10 cellular contexts compared by ENCODE assay signal in genomic region chr5:52809884-52810283, GRCh38. TPM values are rescaled to one million over a fixed set of nuclear protein-coding genes. Genes with fewer than 3 reads are reported as not detected.
A peak's percentile ranks its signal among the peaks of the same experiment; 100 is the strongest.
DNase-seq lines count a peak whose midpoint lies in the region; ATAC-seq, FAIRE-seq and TF ChIP-seq lines count a peak whose summit lies in the region.
"Had no signal": no experiment of that assay in that cellular context is flagged by ENCODE, and none has a peak within 500 bp of the region (broad histone marks: within the 10 kb centered on the region; RNA-seq: fewer than 3 reads in every experiment).

No MANE protein-coding gene starts in this region.

- ATAC-seq in HG03342 (IDR thresholded peaks at IDR 0.05; ENCODE audit: unreplicated experiment) = peak; percentile 48
- ATAC-seq in lower lobe of right lung = peak; percentile 47 to 59
- no peak for ATAC-seq in Right ventricle myocardium superior (ENCODE audit: poor library complexity)
- no peak for ATAC-seq in stimulated activated naive CD8-positive, alpha-beta T cell treated with anti-CD3 and anti-CD28 coated beads, Interleukin-15, amount 100 ng/mL, for 72 hours

- no peaks in the 10 kb centered on the region for H3K27me3 ChIP-seq in ACC112 (ENCODE audit: insufficient read depth, low read length)
- no peaks in the 10 kb centered on the region for H3K27me3 ChIP-seq in astrocyte (ENCODE audit: insufficient read depth, low read length)
- H3K27me3 ChIP-seq in lower lobe of right lung (ENCODE audit: low read depth) = no peaks in the 10 kb centered on the region

- H3K27ac ChIP-seq in ACC112 (ENCODE audit: low read depth, low read length) = peak overlapping the region; percentile 83
- peak overlapping the region; percentile 37 for H3K27ac ChIP-seq in astrocyte (ENCODE audit: low read depth, low read length)
- no peak overlapping the region for H3K27ac ChIP-seq in lower lobe of right lung

- H3K4me2 ChIP-seq in astrocyte (ENCODE audit: low read length) = peak overlapping the region; percentile 72

- peak; percentile 41 for FAIRE-seq in astrocyte (lab: Jason Lieb, UNC)
- FAIRE-seq: H1 had no signal

- 0 out of 2 replicates have a peak, but pooled peaks cover 4% of the 10 kb centered on the region for H3K36me3 ChIP-seq in ACC112 (ENCODE audit: insufficient read depth, low read length)
- H3K36me3 ChIP-seq in astrocyte (ENCODE audit: insufficient read depth, low read length) = no peaks in the 10 kb centered on the region
- no peaks in the 10 kb centered on the region for H3K36me3 ChIP-seq in lower lobe of right lung

- H3K9me3 ChIP-seq in astrocyte (ENCODE audit: insufficient read depth, low read depth, low read length) (no peaks in the 10 kb centered on the region), lower lobe of right lung (no peaks in the 10 kb centered on the region)

- peaks cover 4% of the 10 kb centered on the region for H4K20me1 ChIP-seq in astrocyte (ENCODE audit: insufficient read depth, low read length)

- H3K79me2 ChIP-seq in ACC112 (ENCODE audit: control insufficient read depth, insufficient read depth, low read length, unreplicated experiment) (peaks cover 19% of the 10 kb centered on the region), astrocyte (ENCODE audit: insufficient read depth, low read length) (peaks cover 11% of the 10 kb centered on the region)

- peak overlapping the region; percentile 36 for H3K9ac ChIP-seq in astrocyte (ENCODE audit: low read length)

- DNase-seq in astrocyte (ENCODE audit: low read depth) = no peak
- no peak for DNase-seq in lower lobe of right lung
- DNase-seq in iPS-NIHi7 (ENCODE audit: extremely low spot score) = no peak
- DNase-seq in Right ventricle myocardium superior = no peak
- no peak for DNase-seq in head of caudate nucleus
- DNase-seq in stimulated activated naive CD8-positive, alpha-beta T cell treated with anti-CD3 and anti-CD28 coated beads, Interleukin-15, amount 100 ng/mL, for 72 hours = no peak
- DNase-seq: C1 segment of cervical spinal cord had no signal

- peaks cover 37% of the 10 kb centered on the region for H3K4me1 Mint-ChIP-seq in astrocyte (ENCODE audit: low read depth, unreplicated experiment)
- peaks cover 30% of the 10 kb centered on the region for H3K4me1 Mint-ChIP-seq in stimulated activated naive CD8-positive, alpha-beta T cell treated with anti-CD3 and anti-CD28 coated beads, Interleukin-15, amount 100 ng/mL, for 72 hours

- H3K4me1 ChIP-seq in ACC112 (ENCODE audit: control insufficient read depth, insufficient read depth, low read length, unreplicated experiment) = peaks cover 68% of the 10 kb centered on the region
- peaks cover 14% of the 10 kb centered on the region for H3K4me1 ChIP-seq in astrocyte (ENCODE audit: insufficient read depth, low read length)
- peaks cover 69% of the 10 kb centered on the region for H3K4me1 ChIP-seq in lower lobe of right lung

- H3K9me3 Mint-ChIP-seq in astrocyte (ENCODE audit: unreplicated experiment) = no peaks in the 10 kb centered on the region
- no peaks in the 10 kb centered on the region for H3K9me3 Mint-ChIP-seq in stimulated activated naive CD8-positive, alpha-beta T cell treated with anti-CD3 and anti-CD28 coated beads, Interleukin-15, amount 100 ng/mL, for 72 hours

- H3K4me3 ChIP-seq in ACC112 (ENCODE audit: low read depth, low read length) (peak overlapping the region; percentile 43; the same call in 1 of the 2 replicates), astrocyte (ENCODE audit: insufficient read depth, low read depth, low read length) (no peak overlapping the region), lower lobe of right lung (no peak overlapping the region)

- H3K36me3 Mint-ChIP-seq in astrocyte (ENCODE audit: low read depth, unreplicated experiment) = no peaks in the 10 kb centered on the region

- no peaks in the 10 kb centered on the region for H3K27me3 Mint-ChIP-seq in astrocyte (ENCODE audit: low read depth, unreplicated experiment)
- no peaks in the 10 kb centered on the region for H3K27me3 Mint-ChIP-seq in stimulated activated naive CD8-positive, alpha-beta T cell treated with anti-CD3 and anti-CD28 coated beads, Interleukin-15, amount 100 ng/mL, for 72 hours

- H2AFZ ChIP-seq in ACC112 (ENCODE audit: low read length, unreplicated experiment) = peak overlapping the region; percentile 38
- H2AFZ ChIP-seq in astrocyte (ENCODE audit: low read depth, low read length) = peak overlapping the region; percentile 39

- peak overlapping the region; percentile 91 for H3K27ac Mint-ChIP-seq in astrocyte (ENCODE audit: unreplicated experiment)
- H3K27ac Mint-ChIP-seq in stimulated activated naive CD8-positive, alpha-beta T cell treated with anti-CD3 and anti-CD28 coated beads, Interleukin-15, amount 100 ng/mL, for 72 hours = no peak overlapping the region

- no peak overlapping the region for H3K4me3 Mint-ChIP-seq in astrocyte (ENCODE audit: unreplicated experiment)
- no peak overlapping the region for H3K4me3 Mint-ChIP-seq in stimulated activated naive CD8-positive, alpha-beta T cell treated with anti-CD3 and anti-CD28 coated beads, Interleukin-15, amount 100 ng/mL, for 72 hours

- intact Hi-C loops in lower lobe of right lung (cut with DNase I) (no loop called here), Right ventricle myocardium superior (cut with DNase I) (no loop called here), head of caudate nucleus (cut with DNase I) (no loop called here)

- TF ChIP-seq CTCF in astrocyte (IDR thresholded peaks at IDR 0.05; ENCODE audit: insufficient read depth, low read depth, low read length) (no peak), lower lobe of right lung (IDR thresholded peaks at IDR 0.05) (no peak)

RNA-seq across cellular contexts. Expression of gene ITGA1, which starts 22.2 kb away (rescaled TPM):
- total RNA-seq in astrocyte (73.7 and 83.1 TPM in 2 replicates), lower lobe of right lung (84.4 TPM), Right ventricle myocardium superior (23.6 TPM)

RNA-seq across cellular contexts. Expression of gene PELO, which starts 22.2 kb away (rescaled TPM):
- total RNA-seq in astrocyte (75.2 and 75.8 TPM in 2 replicates), lower lobe of right lung (31.5 TPM), Right ventricle myocardium superior (16.9 TPM)

Comparison
In these comparisons a context has a peak if more than half of its experiments do, and no peak if none do; other contexts are left out.
1. ATAC-seq: peak in HG03342 (single experiment) and lower lobe of right lung (2 of 2); none in Right ventricle myocardium superior (single experiment) and stimulated activated naive CD8-positive, alpha-beta T cell treated with anti-CD3 and anti-CD28 coated beads, Interleukin-15, amount 100 ng/mL, for 72 hours (single experiment).